In genomic region chr19:44582581-44583265, GRCh38 we compare ENCODE assay signal across 9 cellular contexts. TPM values are rescaled to one million over a fixed set of nuclear protein-coding genes. Genes with fewer than 3 reads are reported as not detected.
A peak's percentile ranks its signal among the peaks of the same experiment; 100 is the strongest.
DNase-seq lines count a peak whose midpoint lies in the region; ATAC-seq, FAIRE-seq and TF ChIP-seq lines count a peak whose summit lies in the region.
"Had no signal": no experiment of that assay in that cellular context is flagged by ENCODE, and none has a peak within 500 bp of the region (broad histone marks: within the 10 kb centered on the region; RNA-seq: fewer than 3 reads in every experiment).

No MANE protein-coding gene starts in this region.

- peak; percentile 55 to 64 for ATAC-seq in lower lobe of right lung
- no peak for ATAC-seq in GM19397 (IDR thresholded peaks at IDR 0.05; ENCODE audit: unreplicated experiment)

- no peaks in the 10 kb centered on the region for H3K4me1 ChIP-seq in adrenal gland (replicated peaks in 1 of 2)
- peaks cover 2% of the 10 kb centered on the region for H3K4me1 ChIP-seq in lower lobe of right lung

- no peak overlapping the region for H3K27ac Mint-ChIP-seq in HFFc6

- TF ChIP-seq POLR2A in adrenal gland (IDR thresholded peaks at IDR 0.05) = no peak

- H3K36me3 ChIP-seq in adrenal gland (replicated peaks in 1 of 2) (no peaks in the 10 kb centered on the region), lower lobe of right lung (no peaks in the 10 kb centered on the region)

- WGBS in adrenal gland, 4 donors = 25 to 31% (median 27%) methylated on average over 10 of the region's 10 CpGs

- H3K27ac ChIP-seq in adrenal gland = no peak overlapping the region
- H3K27ac ChIP-seq in lower lobe of right lung = no peak overlapping the region

- DNase-seq in COLO668 (lab: John Stamatoyannopoulos, UW; ENCODE audit: unreplicated experiment) (peak; percentile 5), HFFc6 (peak; percentile 12), adrenal gland (peak in 6 of 7 donors; percentile 46 to 79 (median 64)), lower lobe of right lung (no peak), nucleus accumbens (lab: John Stamatoyannopoulos, UW) (no peak), NCI-H1105 treated with DMSO at 0.1 percent for 48 hours (lab: John Stamatoyannopoulos, UW) (no peak), RCC 7860 (ENCODE audit: low spot score) (no peak)

- peaks cover 28% of the 10 kb centered on the region for H3K4me1 Mint-ChIP-seq in HFFc6 (ENCODE audit: low read depth)

- intact Hi-C loops in adrenal gland (cut with DNase I) (no loop called here), lower lobe of right lung (cut with DNase I) (no loop called here)

- H3K4me3 ChIP-seq in adrenal gland (no peak overlapping the region), lower lobe of right lung (no peak overlapping the region)

- no peaks in the 10 kb centered on the region for H3K9me3 ChIP-seq in adrenal gland (replicated peaks in 1 of 3)
- H3K9me3 ChIP-seq in lower lobe of right lung = no peaks in the 10 kb centered on the region

- H3K36me3 Mint-ChIP-seq in HFFc6 (ENCODE audit: low read depth) = no peaks in the 10 kb centered on the region

- FAIRE-seq in RCC 7860 (lab: Jason Lieb, UNC) = no peak

- peaks cover 4% of the 10 kb centered on the region for H3K27me3 Mint-ChIP-seq in HFFc6 (ENCODE audit: insufficient read depth)

- peaks cover 6% of the 10 kb centered on the region for H3K27me3 ChIP-seq in adrenal gland
- peaks cover 9% of the 10 kb centered on the region for H3K27me3 ChIP-seq in lower lobe of right lung (ENCODE audit: low read depth)

- H3K9me3 Mint-ChIP-seq in HFFc6 = no peaks in the 10 kb centered on the region

- TF ChIP-seq CTCF in HFFc6 (IDR thresholded peaks at IDR 0.05) (peak; percentile 85), adrenal gland (IDR thresholded peaks at IDR 0.05) (peak; percentile 49 to 66 (median 54)), lower lobe of right lung (IDR thresholded peaks at IDR 0.05) (peak; percentile 61)

- H3K4me3 Mint-ChIP-seq in HFFc6 = no peak overlapping the region

RNA-seq across cellular contexts. Expression of gene IGSF23, which starts 30.6 kb away (rescaled TPM):
- total RNA-seq in HFFc6 (2021; fragmentation: NEBNext Ultra II Directional; extraction: Animal tissue kit (Norgen Biotek cat#: 25700)) = not detected
- not detected for total RNA-seq in adrenal gland
- polyA plus RNA-seq in adrenal gland = not detected
- not detected for total RNA-seq in lower lobe of right lung
- polyA plus RNA-seq: neural cell had no signal

RNA-seq across cellular contexts. Expression of gene CEACAM20, which starts 53.2 kb away (rescaled TPM):
- total RNA-seq in HFFc6 (2021; fragmentation: NEBNext Ultra II Directional; extraction: Animal tissue kit (Norgen Biotek cat#: 25700)) = not detected
- total RNA-seq in adrenal gland (under 1 TPM in 1 of 8 donors, not detected in 7; 0.20 TPM), lower lobe of right lung (0.30 TPM)
- polyA plus RNA-seq in adrenal gland = under 1 TPM in 1 of 3 donors, not detected in 2; 0.07 TPM
- polyA plus RNA-seq: neural cell had no signal

Comparison
In these comparisons a context has a peak if more than half of its experiments do, and no peak if none do; other contexts are left out.
1. DNase-seq: peak in COLO668 (single experiment), HFFc6 (single experiment) and adrenal gland (6 of 7); none in lower lobe of right lung (single experiment), nucleus accumbens (0 of 56), NCI-H1105 treated with DMSO at 0.1 percent for 48 hours (single experiment) and RCC 7860 (single experiment).
2. Peak in every context shown above with its lines, with median percentiles within 50 percentile points of each other: CTCF ChIP-seq.